Comparison of ENCODE assay signal across 8 cellular contexts in the genomic region with DNA sequence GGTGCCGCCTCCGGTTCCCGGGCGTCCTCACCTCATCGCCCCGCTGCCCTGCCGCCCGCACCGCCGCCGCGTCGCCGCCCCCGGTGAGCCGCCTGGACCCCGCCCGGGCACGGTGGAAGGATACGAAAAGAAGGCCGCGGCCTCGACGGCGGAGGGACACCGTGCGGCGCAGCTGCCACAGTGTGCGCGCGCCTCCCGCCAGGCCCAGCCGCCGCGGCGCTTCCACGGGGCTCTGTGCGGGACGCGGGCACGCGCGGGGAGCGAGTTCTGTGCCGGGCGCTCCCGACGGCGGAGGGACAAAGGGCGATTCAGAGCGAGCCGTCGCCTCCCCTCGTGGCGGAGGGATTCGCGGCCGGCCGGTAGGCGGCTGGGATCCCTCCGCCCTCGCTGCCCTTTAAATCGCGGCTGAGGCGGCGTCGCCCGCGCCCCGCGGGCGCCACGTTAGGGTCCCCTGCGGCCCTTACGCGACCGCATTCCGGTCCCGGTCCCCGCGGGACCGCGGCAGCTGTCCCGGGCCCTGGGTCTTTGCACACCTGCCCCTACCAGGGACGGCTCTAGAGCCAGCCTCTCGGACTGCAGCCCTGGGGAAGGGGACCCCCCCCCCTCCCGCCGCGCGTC. TPM values are rescaled to one million over a fixed set of nuclear protein-coding genes. Genes with fewer than 3 reads are reported as not detected.
DNase-seq lines count a peak whose midpoint lies in the region; ATAC-seq and TF ChIP-seq lines count a peak whose summit lies in the region.

No MANE protein-coding gene starts in this region.

- H3K27ac Mint-ChIP-seq in endodermal cell, result no peak overlapping the region

- TF ChIP-seq CTCF in endodermal cell (conservative IDR thresholded peaks at IDR 0.05), result no peak

- H3K27me3 ChIP-seq in endodermal cell (ENCODE audit: control insufficient read depth, insufficient read depth, low read length, poor library complexity, severe bottlenecking), result no peaks in the 10 kb centered on the region

- peak overlapping the region; percentile 99 for H3K27ac ChIP-seq in endodermal cell (ENCODE audit: low read depth, low read length)
- H3K27ac ChIP-seq in mesodermal cell (ENCODE audit: low read depth, low read length, severe bottlenecking), result peak overlapping the region; percentile 99

- H3K4me1 Mint-ChIP-seq in endodermal cell, result peaks cover 20% of the 10 kb centered on the region

- no peaks in the 10 kb centered on the region for H3K9me3 Mint-ChIP-seq in endodermal cell

- H3K9ac ChIP-seq in endodermal cell (ENCODE audit: extremely low read depth, low read length, poor library complexity, severe bottlenecking), result peak overlapping the region; percentile 92

- peak overlapping the region; percentile 80 for H3K4me3 Mint-ChIP-seq in endodermal cell

- H3K4me3 ChIP-seq in endodermal cell (ENCODE audit: low read length) (peak overlapping the region; percentile 82), mesodermal cell (ENCODE audit: extremely low read depth, insufficient read depth, low read length, poor library complexity, severe bottlenecking) (peak overlapping the region; percentile 69)

- H3K9me3 ChIP-seq in endodermal cell (ENCODE audit: control insufficient read depth, low read length) (no peaks in the 10 kb centered on the region), mesodermal cell (ENCODE audit: control insufficient read depth, low read length) (no peaks in the 10 kb centered on the region)

- no peaks in the 10 kb centered on the region for H3K36me3 Mint-ChIP-seq in endodermal cell (ENCODE audit: low read depth)

- peaks cover 4% of the 10 kb centered on the region for H3K4me1 ChIP-seq in endodermal cell (ENCODE audit: control insufficient read depth, insufficient read depth, low read length)
- peaks cover 4% of the 10 kb centered on the region for H3K4me1 ChIP-seq in mesodermal cell (ENCODE audit: control insufficient read depth, insufficient read depth, low read length, poor library complexity, severe bottlenecking)

- peaks cover 30% of the 10 kb centered on the region for H3K27me3 Mint-ChIP-seq in endodermal cell (ENCODE audit: insufficient read depth)

- H3K36me3 ChIP-seq in endodermal cell (ENCODE audit: control insufficient read depth, insufficient read depth, low read length), result no peaks in the 10 kb centered on the region
- no peaks in the 10 kb centered on the region for H3K36me3 ChIP-seq in mesodermal cell (ENCODE audit: control insufficient read depth, insufficient read depth, low read length)

- WGBS in endodermal cell (ENCODE audit: insufficient coverage in 1 of 2, insufficient read length in 1 of 2), 2 experiments, result 0% methylated on average over 89 of the region's 90 CpGs; no CpG with 5 or more reads in 1 of the 2 experiments
- 0 to 1% methylated on average over 69 to 85 of the region's 90 CpGs for WGBS in mesodermal cell (ENCODE audit: insufficient coverage in 2 of 2), 2 experiments

- DNase-seq in Ammon's horn (ENCODE audit: low spot score) (peak; percentile 89), HK-2 (ENCODE audit: unreplicated experiment) (peak; percentile 74), NOMO-1 treated with dmso at 0.1 percent for 144 hours (lab: John Stamatoyannopoulos, UW; ENCODE audit: unreplicated experiment) (peak; percentile 69), endodermal cell (peak; percentile 91)
- DNase-seq in activated CD8-positive, alpha-beta memory T cell treated with anti-CD3 and anti-CD28 coated beads, Interleukin-2, amount 50 U/mL, for 24 hours (ENCODE audit: extremely low read depth), result peak; percentile 56
- DNase-seq in stimulated activated CD8-positive, alpha-beta memory T cell treated with anti-CD3 and anti-CD28 coated beads, Interleukin-12 subunit alpha, Interleukin-12 subunit beta, amount 100 ng/mL, for 4 hours (ENCODE audit: low read depth), result peak; percentile 75

- ATAC-seq in GM19035 (IDR thresholded peaks at IDR 0.05; ENCODE audit: unreplicated experiment), result peak; percentile 54

RNA-seq across cellular contexts. Expression of gene KMT5B, which starts 0.6 kb away (rescaled TPM):
- total RNA-seq in endodermal cell, result 10 to 100 TPM; 53.3 to 62.3 TPM
- 55.3 TPM for polyA plus RNA-seq in endodermal cell (2013, experiment 1 of 2)
- polyA plus RNA-seq in endodermal cell (2013, experiment 2 of 2), result 52.0 TPM
- 32.3 TPM for polyA plus RNA-seq in mesodermal cell (2013, experiment 1 of 2)
- polyA plus RNA-seq in mesodermal cell (2013, experiment 2 of 2), result 34.0 TPM

RNA-seq across cellular contexts. Expression of gene C11orf24, which starts 58.1 kb away (rescaled TPM):
- total RNA-seq in endodermal cell, result 10 to 100 TPM; 38.4 to 39.4 TPM
- polyA plus RNA-seq in endodermal cell (2013, experiment 1 of 2), result 34.3 TPM
- polyA plus RNA-seq in endodermal cell (2013, experiment 2 of 2), result 33.0 TPM
- polyA plus RNA-seq in mesodermal cell (2013, experiment 1 of 2), result 45.2 TPM
- 38.9 TPM for polyA plus RNA-seq in mesodermal cell (2013, experiment 2 of 2)

Comparison
In these comparisons a context has a peak if more than half of its experiments do, and no peak if none do; other contexts are left out.
1. Peak in every context shown above with its lines: DNase-seq, ATAC-seq, H3K4me3 ChIP-seq and H3K27ac ChIP-seq.